In the genomic region with DNA sequence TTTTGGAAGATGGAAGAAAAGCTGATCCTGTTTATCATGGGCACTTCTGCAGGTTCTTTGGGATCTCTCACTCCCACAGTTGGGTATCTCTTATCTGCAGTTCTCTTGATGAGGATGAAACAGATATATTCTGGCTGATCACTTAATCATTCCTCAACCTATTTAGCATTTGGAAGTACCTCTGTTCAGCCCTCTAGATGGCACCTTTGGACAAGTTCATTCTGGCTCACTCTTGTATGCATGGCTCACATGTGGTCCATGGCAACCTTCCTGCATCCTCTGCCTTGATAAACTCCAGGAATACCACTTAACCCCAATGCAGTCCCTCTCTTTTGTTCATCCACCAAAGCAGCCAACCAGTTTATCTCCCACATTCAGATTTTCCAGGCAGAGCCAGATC, we compare ENCODE assay signal across 10 cellular contexts.
DNase-seq lines count a peak whose midpoint lies in the region; ATAC-seq, FAIRE-seq and TF ChIP-seq lines count a peak whose summit lies in the region.
"Had no signal": no experiment of that assay in that cellular context is flagged by ENCODE, and none has a peak within 500 bp of the region (broad histone marks: within the 10 kb centered on the region; RNA-seq: fewer than 3 reads in every experiment).

No MANE protein-coding gene starts in this region.

- RAD21 ChIA-PET in GM12878 (lab: Charles Lee; ENCODE audit: unreplicated experiment) = no interaction called here

- no peaks in the 10 kb centered on the region for H4K20me1 ChIP-seq in GM12878 (ENCODE audit: control insufficient read depth, insufficient read depth)

- DNase-seq in GM06990 (ENCODE audit: extremely low read depth, insufficient read length) = no peak
- peak; percentile 3 for DNase-seq in LNCaP clone FGC (ENCODE audit: low read depth)
- DNase-seq in GM12878 (ENCODE audit: low read depth, low spot score) = no peak
- peak; percentile 3 for DNase-seq in myocyte (ENCODE audit: low read depth)
- DNase-seq in NOMO-1 treated with DMSO at 0.1 percent for 48 hours (lab: John Stamatoyannopoulos, UW; ENCODE audit: unreplicated experiment) = no peak
- no peak for DNase-seq in HCEC 1CT
- no peak for DNase-seq in amniotic stem cell (lab: John Stamatoyannopoulos, UW)
- DNase-seq: activated CD4-positive, alpha-beta T cell treated with anti-CD3 and anti-CD28 coated beads for 36 hours; stimulated activated CD4-positive, alpha-beta T cell treated with anti-CD3 and anti-CD28 coated beads, Interleukin-4, amount 100 ng/mL, for 24 hours had no signal

- SMC1A ChIA-PET in GM12878 (lab: Charles Lee; ENCODE audit: uncharacterized antibody, unreplicated experiment) = no interaction called here

- H3K36me3 ChIP-seq in GM06990 (ENCODE audit: control insufficient read depth, insufficient read depth, low read length) (no peaks in the 10 kb centered on the region), GM12878 (ENCODE audit: control insufficient read depth in 2 of 2, insufficient read depth in 2 of 2, low read length in 1 of 2) (no peaks in the 10 kb centered on the region)

- H3K27me3 ChIP-seq in GM06990 (replicated peaks; ENCODE audit: control insufficient read depth, insufficient read depth, low read length) (no peaks in the 10 kb centered on the region), GM12878 (replicated peaks in 1 of 2; ENCODE audit: control insufficient read depth in 2 of 2, insufficient read depth in 2 of 2, low read length in 1 of 2) (no peaks in the 10 kb centered on the region)

- H3K79me2 ChIP-seq in GM12878 (ENCODE audit: control insufficient read depth, insufficient read depth, low read length) = no peaks in the 10 kb centered on the region

- H3K4me2 ChIP-seq in GM12878 (ENCODE audit: control insufficient read depth, insufficient read depth) = no peak overlapping the region

- TF ChIP-seq POLR2A in GM12878 (IDR thresholded peaks at IDR 0.05; ENCODE audit: low read depth, low read length) = no peak

- no peak overlapping the region for H3K4me3 ChIP-seq in GM06990 (replicated peaks; ENCODE audit: low read depth, low read length)
- H3K4me3 ChIP-seq in LNCaP clone FGC (ENCODE audit: low read depth, low read length) = no peak overlapping the region
- no peak overlapping the region for H3K4me3 ChIP-seq in GM12878

- in situ Hi-C loops in GM12878 (cut with MboI) = no loop called here

- intact Hi-C loops in GM12878 (cut with micrococcal nuclease; ENCODE audit: unreplicated experiment) = no loop called here

- BruUV-seq in GM12878 (replicated peaks; lab: Mats Ljungman, UMichigan) = no TSS peak

- no peaks in the 10 kb centered on the region for H3K9me3 ChIP-seq in GM12878 (replicated peaks; ENCODE audit: control insufficient read depth, insufficient read depth, low read length)

- peak; percentile 32 for TF ChIP-seq RAD21 in GM12878 (IDR thresholded peaks at IDR 0.05; ENCODE audit: insufficient read depth, low read depth, low read length)

- H3K9ac ChIP-seq in GM12878 (ENCODE audit: control insufficient read depth, insufficient read depth, low read length) = no peak overlapping the region

- POLR2A ChIA-PET in GM12878 (lab: Charles Lee) = no interaction called here

- no peak for FAIRE-seq in GM12878 (lab: Jason Lieb, UNC)

- no peak overlapping the region for H3K27ac ChIP-seq in GM12878 (ENCODE audit: control insufficient read depth, insufficient read depth)

- TF ChIP-seq CTCF in GM06990 (IDR thresholded peaks at IDR 0.05; ENCODE audit: insufficient read depth, low read length, poor library complexity, severe bottlenecking) = peak; percentile 23
- TF ChIP-seq CTCF in LNCaP clone FGC (IDR thresholded peaks at IDR 0.05; ENCODE audit: control insufficient read depth, extremely low read depth, insufficient read depth) = peak; percentile 45
- TF ChIP-seq CTCF in GM12878 (IDR thresholded peaks at IDR 0.05 in 2 of 3, conservative IDR thresholded peaks at IDR 0.05 in 1 of 3; ENCODE audit: control insufficient read depth in 2 of 3, extremely low read depth in 1 of 3, insufficient read depth in 1 of 3, low read depth in 3 of 3, low read length in 3 of 3) = peak in 2 of 3 experiments; percentile 14 to 29; a peak in 3 of 6 replicates

- no peak for ATAC-seq in GM12878
- ATAC-seq: activated CD4-positive, alpha-beta T cell treated with anti-CD3 and anti-CD28 coated beads for 36 hours; activated T-helper 17 cell treated with anti-CD3 and anti-CD28 coated beads, Interleukin-2, amount 50 U/mL, for 72 hours had no signal

- TF ChIP-seq EP300 in GM12878 (IDR thresholded peaks at IDR 0.05; ENCODE audit: borderline replicate concordance in 1 of 2, control insufficient read depth in 1 of 2, low read depth in 2 of 2, low read length in 2 of 2) = no peak

- CTCF ChIA-PET in GM12878 (lab: Yijun Ruan, JAX) = no interaction called here

- no peaks in the 10 kb centered on the region for H3K4me1 ChIP-seq in GM12878 (ENCODE audit: control insufficient read depth, insufficient read depth, low read length)

- H2AFZ ChIP-seq in GM12878 (ENCODE audit: control insufficient read depth, low read depth, low read length) = no peak overlapping the region

TF ChIP-seq in GM12878, 131 proteins besides CTCF, POLR2A, EP300 and RAD21:
- no peak for TF ChIP-seq LARP7 (IDR thresholded peaks at IDR 0.05)
- peak; percentile 14; the same call in 1 of the 2 replicates for TF ChIP-seq SMC3 (IDR thresholded peaks at IDR 0.05; ENCODE audit: borderline replicate concordance, low read length)

Comparison
In these comparisons a context has a peak if more than half of its experiments do, and no peak if none do; other contexts are left out.
1. DNase-seq: peak in LNCaP clone FGC (single experiment) and myocyte (single experiment); none in GM06990 (single experiment), GM12878 (single experiment), NOMO-1 treated with DMSO at 0.1 percent for 48 hours (single experiment), HCEC 1CT (single experiment) and amniotic stem cell (single experiment).
2. Peak in every context shown above with its lines, with median percentiles within 50 percentile points of each other: CTCF ChIP-seq.